8 cellular contexts compared by ENCODE assay signal in the genomic region with DNA sequence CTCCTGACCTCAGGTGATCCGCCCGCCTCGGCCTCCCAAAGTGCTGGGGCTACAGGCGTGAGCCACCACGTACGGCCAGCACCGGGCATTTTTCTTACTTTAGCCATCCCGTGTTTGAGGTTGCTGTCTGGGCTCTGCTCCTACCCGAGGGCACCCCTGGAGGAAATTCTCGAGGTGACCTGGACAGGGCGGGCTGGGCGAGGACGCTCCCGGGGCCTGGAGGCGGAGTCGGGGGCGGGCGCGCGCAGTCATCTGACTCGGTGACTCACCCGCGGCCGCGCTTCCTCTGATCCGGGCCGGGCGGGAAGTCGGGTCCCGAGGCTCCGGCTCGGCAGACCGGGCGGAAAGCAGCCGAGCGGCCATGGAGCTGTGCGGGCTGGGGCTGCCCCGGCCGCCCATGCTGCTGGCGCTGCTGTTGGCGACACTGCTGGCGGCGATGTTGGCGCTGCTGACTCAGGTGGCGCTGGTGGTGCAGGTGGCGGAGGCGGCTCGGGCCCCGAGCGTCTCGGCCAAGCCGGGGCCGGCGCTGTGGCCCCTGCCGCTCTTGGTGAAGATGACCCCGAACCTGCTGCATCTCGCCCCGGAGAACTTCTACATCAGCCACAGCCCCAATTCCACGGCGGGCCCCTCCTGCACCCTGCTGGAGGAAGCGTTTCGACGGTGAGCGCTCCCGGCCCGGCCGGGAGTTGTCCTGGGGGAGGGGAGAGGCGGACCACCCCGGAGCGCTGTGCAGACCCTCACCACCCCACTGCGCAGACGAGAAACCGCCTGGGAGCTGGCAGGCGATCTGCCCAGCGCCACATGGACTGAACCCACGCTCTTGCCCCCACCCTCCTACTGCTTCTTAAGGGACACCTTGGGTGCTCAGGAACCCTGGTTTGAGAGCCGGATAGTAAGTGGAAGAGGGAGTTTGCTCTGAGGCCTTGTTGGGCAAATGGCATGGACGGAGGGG. TPM values are rescaled to one million over a fixed set of nuclear protein-coding genes. Genes with fewer than 3 reads are reported as not detected.
A peak's percentile ranks its signal among the peaks of the same experiment; 100 is the strongest.
DNase-seq lines count a peak whose midpoint lies in the region; ATAC-seq and TF ChIP-seq lines count a peak whose summit lies in the region.

A gene (plus strand): TSS at position 334 of the 952 bp plus-strand sequence. CDS start 28 bp downstream, at position 362.

- H3K27me3 ChIP-seq in gastroesophageal sphincter (no peaks in the 10 kb centered on the region), neutrophil (peaks cover 29% of the 10 kb centered on the region)

- peaks cover 0 to 33% (median 7%) of the 10 kb centered on the region in 3 donors for H3K4me1 ChIP-seq in gastroesophageal sphincter
- peaks cover 15 to 20% of the 10 kb centered on the region in 2 experiments for H3K4me1 ChIP-seq in neutrophil (ENCODE audit: control insufficient read depth in 1 of 2, insufficient read depth in 1 of 2, low read depth in 1 of 2, low read length in 1 of 2)

- TF ChIP-seq POLR2A in gastroesophageal sphincter (IDR thresholded peaks at IDR 0.05), result peak; percentile 83 to 86

- DNase-seq in ELF-1 (ENCODE audit: low read depth, low spot score) (peak; percentile 94), KBM-7 (peak; percentile 76), SK-N-MC (ENCODE audit: low read depth, low spot score) (no peak)
- peak; percentile 92 for DNase-seq in activated naive CD4-positive, alpha-beta T cell treated with anti-CD3 and anti-CD28 coated beads for 36 hours

- H3K4me3 ChIP-seq in SK-N-MC (peak within 1 kb of the TSS; percentile 97), gastroesophageal sphincter (peak within 1 kb of the TSS; percentile 79 to 84), neutrophil (ENCODE audit: low read depth in 1 of 2, low read length in 1 of 2) (peak within 1 kb of the TSS; percentile 81 to 87)

- TF ChIP-seq CTCF in gastroesophageal sphincter (IDR thresholded peaks at IDR 0.05) (peak in 2 of 4 experiments; percentile 6 to 13), neutrophil (IDR thresholded peaks at IDR 0.05) (peak; percentile 18), subcutaneous adipose tissue (IDR thresholded peaks at IDR 0.05; ENCODE audit: low read depth) (no peak)

- ATAC-seq in GM21619 (IDR thresholded peaks at IDR 0.05; ENCODE audit: unreplicated experiment) (peak; percentile 81), gastroesophageal sphincter (peak; percentile 99)

- peaks cover 23% of the 10 kb centered on the region for H3K4me1 Mint-ChIP-seq in activated naive CD4-positive, alpha-beta T cell treated with anti-CD3 and anti-CD28 coated beads for 36 hours (ENCODE audit: low read depth)

- H3K9me3 Mint-ChIP-seq in activated naive CD4-positive, alpha-beta T cell treated with anti-CD3 and anti-CD28 coated beads for 36 hours, result no peaks in the 10 kb centered on the region

- WGBS in gastroesophageal sphincter (ENCODE audit: low coverage in 1 of 2), 2 donors, result 0% methylated on average over 1 of the region's 78 CpGs; no CpG with 5 or more reads in 1 of the 2 donors

- peak within 1 kb of the TSS; percentile 6 for H3K27ac Mint-ChIP-seq in activated naive CD4-positive, alpha-beta T cell treated with anti-CD3 and anti-CD28 coated beads for 36 hours

- H3K9ac ChIP-seq in SK-N-MC (ENCODE audit: insufficient read length), result peak within 1 kb of the TSS; percentile 75

- intact Hi-C loops in activated naive CD4-positive, alpha-beta T cell treated with anti-CD3 and anti-CD28 coated beads for 36 hours (cut with micrococcal nuclease), result loop anchor here (2.0 to 10.0 kb wide), 4 partner anchors 82 to 1030 kb away; a partner anchor contains a TSS

- H3K27me3 Mint-ChIP-seq in activated naive CD4-positive, alpha-beta T cell treated with anti-CD3 and anti-CD28 coated beads for 36 hours (ENCODE audit: low read depth), result no peaks in the 10 kb centered on the region

- no peak within 1 kb of the TSS for H3K27ac ChIP-seq in SK-N-MC
- H3K27ac ChIP-seq in gastroesophageal sphincter, result peak within 1 kb of the TSS; percentile 48 to 91 (median 89)
- peak within 1 kb of the TSS; percentile 82 for H3K27ac ChIP-seq in neutrophil

- in situ Hi-C loops in KBM-7 (cut with MboI; ENCODE audit: low pct_unique_long_range_greater_than_20kb, low sequenced_read_pairs), result no loop called here

- no peaks in the 10 kb centered on the region for H3K9me3 ChIP-seq in SK-N-MC (ENCODE audit: low read depth, low read length)
- H3K9me3 ChIP-seq in gastroesophageal sphincter, result no peaks in the 10 kb centered on the region
- no peaks in the 10 kb centered on the region for H3K9me3 ChIP-seq in neutrophil

- peak within 1 kb of the TSS; percentile 71 for H3K4me3 Mint-ChIP-seq in activated naive CD4-positive, alpha-beta T cell treated with anti-CD3 and anti-CD28 coated beads for 36 hours

- CTCF ChIA-PET in activated naive CD4-positive, alpha-beta T cell treated with anti-CD3 and anti-CD28 coated beads for 36 hours (lab: Charles Lee), result interaction anchor here (0.9 to 1.1 kb wide), 3 partner anchors 35 to 246 kb away, joined by 3 to 4 read pairs (median 3); no protein-coding TSS in a partner anchor

- H3K36me3 ChIP-seq in SK-N-MC (ENCODE audit: insufficient read depth, low read length), result peaks cover 4% of the 10 kb centered on the region
- peaks cover 0 to 14% of the 10 kb centered on the region in 2 donors for H3K36me3 ChIP-seq in gastroesophageal sphincter
- H3K36me3 ChIP-seq in neutrophil, result peaks cover 13% of the 10 kb centered on the region

- no peak for TF ChIP-seq EP300 in gastroesophageal sphincter (IDR thresholded peaks at IDR 0.05)

- H3K36me3 Mint-ChIP-seq in activated naive CD4-positive, alpha-beta T cell treated with anti-CD3 and anti-CD28 coated beads for 36 hours (ENCODE audit: low read depth), result no peaks in the 10 kb centered on the region

RNA-seq across cellular contexts. Expression of the gene that starts here (rescaled TPM):
- total RNA-seq in activated naive CD4-positive, alpha-beta T cell treated with anti-CD3 and anti-CD28 coated beads for 36 hours, result 10 to 100 TPM; 65.6 to 70.0 TPM
- total RNA-seq in gastroesophageal sphincter (100 to 1,000 TPM in 2 of 4 donors, 10 to 100 TPM in 2; 89.1 to 135 (median 103) TPM), subcutaneous adipose tissue (100 to 1,000 TPM in 3 of 4 donors, 10 to 100 TPM in 1; 89.3 to 462 (median 184) TPM)
